Comparison of ENCODE assay signal across 15 cellular contexts in the genomic region with DNA sequence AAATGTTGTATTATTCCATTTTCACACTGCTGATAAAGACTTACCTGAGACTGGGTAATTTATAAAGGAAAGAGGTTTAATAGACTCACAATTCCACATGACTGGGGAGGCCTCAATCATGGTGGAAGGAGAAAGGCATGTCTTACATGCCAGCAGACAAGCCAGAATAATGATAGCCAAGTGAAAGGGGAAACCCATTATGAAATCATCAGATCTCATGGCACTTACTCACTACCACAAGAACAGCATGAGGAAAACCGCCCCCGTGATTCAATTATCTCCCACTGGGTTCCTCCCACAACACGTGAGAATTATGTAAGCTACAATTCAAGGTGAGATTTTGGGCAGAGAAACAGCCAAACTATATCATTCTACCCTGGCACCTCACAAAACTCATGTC.
DNase-seq lines count a peak whose midpoint lies in the region; ATAC-seq and TF ChIP-seq lines count a peak whose summit lies in the region.
"Had no signal": no experiment of that assay in that cellular context is flagged by ENCODE, and none has a peak within 500 bp of the region (broad histone marks: within the 10 kb centered on the region; RNA-seq: fewer than 3 reads in every experiment).

No MANE protein-coding gene starts in this region.

- TF ChIP-seq POLR2A in lower leg skin (IDR thresholded peaks at IDR 0.05), result no peak

- no peak overlapping the region for H3K4me3 ChIP-seq in choroid plexus epithelial cell (ENCODE audit: low read depth, low read length)
- H3K4me3 ChIP-seq in lower leg skin (ENCODE audit: low read depth, poor library complexity, severe bottlenecking), result no peak overlapping the region
- H3K4me3 ChIP-seq: ascending aorta, lung had no signal

- 64 to 75% methylated on average over 3 of the region's 3 CpGs for WGBS in lower leg skin, 2 donors

- DNase-seq in EL (peak; percentile 66), NCI-H226 (peak; percentile 83), choroid plexus epithelial cell (ENCODE audit: low read depth) (peak; percentile 93), non-pigmented ciliary epithelial cell (ENCODE audit: low read depth) (peak; percentile 81), LoVo (ENCODE audit: low spot score) (no peak), lower leg skin (ENCODE audit: low spot score in 2 of 2) (no peak)
- DNase-seq: activated effector memory CD4-positive, alpha-beta T cell treated with anti-CD3 and anti-CD28 coated beads, Interleukin-2, amount 50 U/mL, for 16 hours; C1 segment of cervical spinal cord; DMS53; NCI-H1930; NCI-H510A; nephron progenitor cell had no signal

- ATAC-seq in HG03175 (IDR thresholded peaks at IDR 0.05; ENCODE audit: unreplicated experiment), result no peak

- intact Hi-C loops in lower leg skin (cut with DNase I; ENCODE audit: low total_unique reads), result no loop called here

- TF ChIP-seq CTCF in choroid plexus epithelial cell (conservative IDR thresholded peaks at IDR 0.05; ENCODE audit: low read depth, low read length), result no peak
- no peak for TF ChIP-seq CTCF in lower leg skin (IDR thresholded peaks at IDR 0.05)

Comparison
In these comparisons a context has a peak if more than half of its experiments do, and no peak if none do; other contexts are left out.
1. DNase-seq: peak in EL (single experiment), NCI-H226 (single experiment), choroid plexus epithelial cell (single experiment) and non-pigmented ciliary epithelial cell (single experiment); none in LoVo (single experiment) and lower leg skin (0 of 2).